23 cellular contexts compared by ENCODE assay signal in genomic region chr5:39199335-39199734, GRCh38. TPM values are rescaled to one million over a fixed set of nuclear protein-coding genes. Genes with fewer than 3 reads are reported as not detected.
DNase-seq lines count a peak whose midpoint lies in the region; ATAC-seq and TF ChIP-seq lines count a peak whose summit lies in the region.
"Had no signal": no experiment of that assay in that cellular context is flagged by ENCODE, and none has a peak within 500 bp of the region (broad histone marks: within the 10 kb centered on the region; RNA-seq: fewer than 3 reads in every experiment).

No MANE protein-coding gene starts in this region.

- no peak overlapping the region for H2AFZ ChIP-seq in osteoblast (ENCODE audit: low read length)

- H3K9me3 Mint-ChIP-seq in activated CD8-positive, alpha-beta memory T cell treated with anti-CD3 and anti-CD28 coated beads, Interleukin-2, amount 10 ng/mL, durations not matched to agents 7 days and 5 days (ENCODE audit: low read depth) = no peaks in the 10 kb centered on the region
- no peaks in the 10 kb centered on the region for H3K9me3 Mint-ChIP-seq in activated CD4-positive, alpha-beta memory T cell treated with anti-CD3 and anti-CD28 coated beads for 36 hours
- no peaks in the 10 kb centered on the region for H3K9me3 Mint-ChIP-seq in stimulated activated effector memory CD8-positive, alpha-beta T cell treated with anti-CD3 and anti-CD28 coated beads, Interleukin-12 subunit alpha, Interleukin-12 subunit beta, amount 100 ng/mL, for 72 hours

- H3K79me2 ChIP-seq in osteoblast (ENCODE audit: insufficient read depth, low read length) = no peaks in the 10 kb centered on the region

- H3K4me2 ChIP-seq in osteoblast (ENCODE audit: insufficient read depth, low read length) = no peak overlapping the region
- H3K4me2 ChIP-seq: smooth muscle cell had no signal

- POLR2A ChIA-PET in activated CD4-positive, alpha-beta memory T cell treated with anti-CD3 and anti-CD28 coated beads for 36 hours (lab: Charles Lee) = interaction anchor here (1.0 to 5.3 kb wide), 6 partner anchors 11 to 36 kb away, joined by 3 to 91 read pairs (median 34); no protein-coding TSS in a partner anchor

- H3K27ac ChIP-seq in esophagus muscularis mucosa (replicated peaks in 1 of 4) (no peak overlapping the region), osteoblast (ENCODE audit: low read depth, low read length) (no peak overlapping the region)
- H3K27ac ChIP-seq: brain microvascular endothelial cell, pancreas had no signal

- no peaks in the 10 kb centered on the region for H4K20me1 ChIP-seq in osteoblast (ENCODE audit: insufficient read depth, low read length)

- H3K27me3 ChIP-seq in esophagus muscularis mucosa = no peaks in the 10 kb centered on the region
- no peaks in the 10 kb centered on the region for H3K27me3 ChIP-seq in osteoblast (ENCODE audit: insufficient read depth, low read length)
- H3K27me3 ChIP-seq: brain microvascular endothelial cell, pancreas, upper lobe of left lung had no signal

- H3K4me1 ChIP-seq in esophagus muscularis mucosa = no peaks in the 10 kb centered on the region
- peaks cover 9% of the 10 kb centered on the region for H3K4me1 ChIP-seq in osteoblast (ENCODE audit: insufficient read depth, low read length)
- H3K4me1 ChIP-seq: pancreas had no signal

- H3K36me3 ChIP-seq in esophagus muscularis mucosa (no peaks in the 10 kb centered on the region), osteoblast (ENCODE audit: insufficient read depth, low read length) (no peaks in the 10 kb centered on the region)
- H3K36me3 ChIP-seq: brain microvascular endothelial cell, pancreas, upper lobe of left lung had no signal

- H3K27ac Mint-ChIP-seq in activated CD8-positive, alpha-beta memory T cell treated with anti-CD3 and anti-CD28 coated beads, Interleukin-2, amount 10 ng/mL, durations not matched to agents 7 days and 5 days = peak overlapping the region; percentile 95
- peak overlapping the region; percentile 95 for H3K27ac Mint-ChIP-seq in activated CD4-positive, alpha-beta memory T cell treated with anti-CD3 and anti-CD28 coated beads for 36 hours
- peak overlapping the region; percentile 98 for H3K27ac Mint-ChIP-seq in stimulated activated effector memory CD8-positive, alpha-beta T cell treated with anti-CD3 and anti-CD28 coated beads, Interleukin-12 subunit alpha, Interleukin-12 subunit beta, amount 100 ng/mL, for 72 hours

- H3K27me3 Mint-ChIP-seq in activated CD8-positive, alpha-beta memory T cell treated with anti-CD3 and anti-CD28 coated beads, Interleukin-2, amount 10 ng/mL, durations not matched to agents 7 days and 5 days = no peaks in the 10 kb centered on the region
- H3K27me3 Mint-ChIP-seq in activated CD4-positive, alpha-beta memory T cell treated with anti-CD3 and anti-CD28 coated beads for 36 hours = no peaks in the 10 kb centered on the region

- CTCF ChIA-PET in activated CD8-positive, alpha-beta memory T cell treated with anti-CD3 and anti-CD28 coated beads, Interleukin-2, amount 10 ng/mL, durations not matched to agents 7 days and 5 days (lab: Charles Lee) = interaction anchor here (2.2 to 5.7 kb wide), 5 partner anchors 8 to 34 kb away, joined by 7 to 51 read pairs (median 20); no protein-coding TSS in a partner anchor
- CTCF ChIA-PET in activated CD4-positive, alpha-beta memory T cell treated with anti-CD3 and anti-CD28 coated beads for 36 hours (lab: Charles Lee) = interaction anchor here (3.2 to 8.7 kb wide), 3 partner anchors 10 to 49 kb away, joined by 15 to 75 read pairs (median 23); partner anchors contain the start of gene FYB1

- no peak for DNase-seq in activated CD8-positive, alpha-beta memory T cell treated with anti-CD3 and anti-CD28 coated beads, Interleukin-2, amount 10 ng/mL, durations not matched to agents 7 days and 5 days
- no peak for DNase-seq in activated CD8-positive, alpha-beta memory T cell treated with anti-CD3 and anti-CD28 coated beads, Interleukin-2, amount 50 U/mL, for 4 hours
- no peak for DNase-seq in activated CD4-positive, alpha-beta memory T cell treated with anti-CD3 and anti-CD28 coated beads for 36 hours
- DNase-seq in esophagus muscularis mucosa (ENCODE audit: extremely low spot score) = peak; percentile 4
- DNase-seq in stimulated activated effector memory CD8-positive, alpha-beta T cell treated with anti-CD3 and anti-CD28 coated beads, Interleukin-12 subunit alpha, Interleukin-12 subunit beta, amount 100 ng/mL, for 72 hours (ENCODE audit: low spot score in 2 of 2) = no peak
- no peak for DNase-seq in osteoblast (ENCODE audit: insufficient read length, low spot score, missing footprints)
- no peak for DNase-seq in NCI-H1436 treated with DMSO at 0.1 percent for 48 hours (lab: John Stamatoyannopoulos, UW)
- DNase-seq: activated CD4-positive, alpha-beta T cell treated with anti-CD3 and anti-CD28 coated beads for 1 hour; activated effector memory CD4-positive, alpha-beta T cell treated with Interleukin-2 at 50 U/mL for 16 hours; brain microvascular endothelial cell; heart right ventricle; MV-4-11; NCI-H2029; NCI-H510A; pancreas; upper lobe of left lung had no signal

- H3K4me3 ChIP-seq in esophagus muscularis mucosa (no peak overlapping the region), osteoblast (ENCODE audit: insufficient read depth, low read length) (no peak overlapping the region)
- H3K4me3 ChIP-seq: pancreas, smooth muscle cell had no signal

- no peak for TF ChIP-seq EP300 in esophagus muscularis mucosa (IDR thresholded peaks at IDR 0.05)

- no peak for TF ChIP-seq CTCF in esophagus muscularis mucosa (IDR thresholded peaks at IDR 0.05)
- no peak for TF ChIP-seq CTCF in osteoblast (IDR thresholded peaks at IDR 0.05; ENCODE audit: extremely low read depth, low read depth, low read length)

- peaks cover 59% of the 10 kb centered on the region for H3K36me3 Mint-ChIP-seq in activated CD8-positive, alpha-beta memory T cell treated with anti-CD3 and anti-CD28 coated beads, Interleukin-2, amount 10 ng/mL, durations not matched to agents 7 days and 5 days
- H3K36me3 Mint-ChIP-seq in activated CD4-positive, alpha-beta memory T cell treated with anti-CD3 and anti-CD28 coated beads for 36 hours = peaks cover 34% of the 10 kb centered on the region
- peaks cover 12% of the 10 kb centered on the region for H3K36me3 Mint-ChIP-seq in stimulated activated effector memory CD8-positive, alpha-beta T cell treated with anti-CD3 and anti-CD28 coated beads, Interleukin-12 subunit alpha, Interleukin-12 subunit beta, amount 100 ng/mL, for 72 hours

- H3K9me3 ChIP-seq in esophagus muscularis mucosa = no peaks in the 10 kb centered on the region
- H3K9me3 ChIP-seq in osteoblast (ENCODE audit: low read depth, low read length) = no peaks in the 10 kb centered on the region
- H3K9me3 ChIP-seq: heart right ventricle, pancreas, upper lobe of left lung had no signal

- 87% methylated on average over 3 of the region's 3 CpGs for WGBS in esophagus muscularis mucosa

- TF ChIP-seq POLR2A in esophagus muscularis mucosa (IDR thresholded peaks at IDR 0.05; ENCODE audit: low read depth) = no peak

- peak overlapping the region; percentile 97 for H3K4me3 Mint-ChIP-seq in activated CD8-positive, alpha-beta memory T cell treated with anti-CD3 and anti-CD28 coated beads, Interleukin-2, amount 10 ng/mL, durations not matched to agents 7 days and 5 days
- peak overlapping the region; percentile 88 for H3K4me3 Mint-ChIP-seq in activated CD4-positive, alpha-beta memory T cell treated with anti-CD3 and anti-CD28 coated beads for 36 hours
- peak overlapping the region; percentile 85 for H3K4me3 Mint-ChIP-seq in stimulated activated effector memory CD8-positive, alpha-beta T cell treated with anti-CD3 and anti-CD28 coated beads, Interleukin-12 subunit alpha, Interleukin-12 subunit beta, amount 100 ng/mL, for 72 hours

- H3K4me1 Mint-ChIP-seq in activated CD8-positive, alpha-beta memory T cell treated with anti-CD3 and anti-CD28 coated beads, Interleukin-2, amount 10 ng/mL, durations not matched to agents 7 days and 5 days = peaks cover 40% of the 10 kb centered on the region
- H3K4me1 Mint-ChIP-seq in activated CD4-positive, alpha-beta memory T cell treated with anti-CD3 and anti-CD28 coated beads for 36 hours (ENCODE audit: low read depth) = peaks cover 32% of the 10 kb centered on the region
- peaks cover 62% of the 10 kb centered on the region for H3K4me1 Mint-ChIP-seq in stimulated activated effector memory CD8-positive, alpha-beta T cell treated with anti-CD3 and anti-CD28 coated beads, Interleukin-12 subunit alpha, Interleukin-12 subunit beta, amount 100 ng/mL, for 72 hours

- ATAC-seq in activated CD8-positive, alpha-beta memory T cell treated with anti-CD3 and anti-CD28 coated beads, Interleukin-2, amount 10 ng/mL, durations not matched to agents 7 days and 5 days = no peak
- no peak for ATAC-seq in stimulated activated effector memory CD8-positive, alpha-beta T cell treated with anti-CD3 and anti-CD28 coated beads, Interleukin-12 subunit alpha, Interleukin-12 subunit beta, amount 100 ng/mL, for 72 hours
- ATAC-seq in GM18498 (IDR thresholded peaks at IDR 0.05; ENCODE audit: unreplicated experiment) = no peak
- ATAC-seq: heart right ventricle, HepG2, pancreas, Right ventricle myocardium inferior had no signal

- intact Hi-C loops in activated CD4-positive, alpha-beta memory T cell treated with anti-CD3 and anti-CD28 coated beads for 36 hours (cut with micrococcal nuclease) = no loop called here
- intact Hi-C loops in esophagus muscularis mucosa (cut with DNase I) = no loop called here

RNA-seq across cellular contexts. Expression of gene FYB1, which starts 20.0 kb away (rescaled TPM):
- 100 to 1,000 TPM; 198 to 270 TPM for total RNA-seq in activated CD8-positive, alpha-beta memory T cell treated with anti-CD3 and anti-CD28 coated beads, Interleukin-2, amount 10 ng/mL, durations not matched to agents 7 days and 5 days
- total RNA-seq in activated CD4-positive, alpha-beta memory T cell treated with anti-CD3 and anti-CD28 coated beads for 36 hours = 100 to 1,000 TPM; 105 to 106 TPM
- 10 to 100 TPM in 1 of 4 donors, 1 to 10 TPM in 3; 3.2 to 12.9 (median 3.9) TPM for total RNA-seq in esophagus muscularis mucosa
- total RNA-seq in osteoblast = under 0.01 TPM in 1 of 2 replicates, not detected in the other
- total RNA-seq: dermis microvascular lymphatic vessel endothelial cell, fibroblast of lung, HepG2, kidney epithelial cell had no signal

Comparison
In these comparisons a context has a peak if more than half of its experiments do, and no peak if none do; other contexts are left out.
1. RNA of gene FYB1, which starts 20.0 kb away (total RNA-seq): 198 to 270 TPM in activated CD8-positive, alpha-beta memory T cell treated with anti-CD3 and anti-CD28 coated beads, Interleukin-2, amount 10 ng/mL, durations not matched to agents 7 days and 5 days and 105 to 106 TPM in activated CD4-positive, alpha-beta memory T cell treated with anti-CD3 and anti-CD28 coated beads for 36 hours; 3.2 to 12.9 TPM in esophagus muscularis mucosa and under 0.01 TPM in osteoblast; every median in the first group is over 4 times any median in the second.
2. Peak in every context shown above with its lines, with median percentiles within 50 percentile points of each other: H3K27ac Mint-ChIP-seq and H3K4me3 Mint-ChIP-seq.